In the genomic region with DNA sequence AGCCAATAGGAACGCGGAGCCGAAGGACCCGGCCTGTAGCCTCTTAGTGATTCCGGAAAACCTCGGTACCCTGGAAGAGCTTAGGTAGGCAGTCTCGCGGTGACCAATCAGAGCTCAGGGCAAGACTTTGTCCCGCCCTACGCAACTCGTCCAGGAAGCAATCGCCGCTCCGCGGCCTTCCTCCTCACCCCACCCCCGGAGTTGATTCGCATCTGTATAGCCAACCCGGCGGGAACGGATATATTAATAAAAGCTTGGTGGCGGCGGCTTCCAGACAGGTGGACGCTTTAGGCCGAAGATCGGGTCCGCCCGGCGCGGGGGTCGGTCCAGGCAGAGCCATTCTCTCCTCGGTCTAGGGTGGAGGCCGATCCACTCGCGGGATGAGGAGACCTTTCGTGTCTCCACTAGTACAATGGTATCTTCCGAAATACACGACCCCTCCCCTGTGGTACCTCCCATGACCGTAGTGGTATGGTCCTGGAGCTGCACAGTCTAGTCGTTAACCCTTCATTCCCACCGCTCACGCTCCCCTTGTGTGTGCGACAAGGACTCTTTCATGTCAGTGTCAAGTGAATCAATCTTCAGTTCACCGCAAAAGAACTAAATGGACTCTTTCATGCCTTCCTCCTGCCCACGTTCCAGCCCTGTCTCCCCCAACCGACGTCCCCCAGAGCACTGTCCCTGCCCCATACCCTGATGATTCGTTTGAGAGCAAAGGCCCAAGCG, we compare ENCODE assay signal across 8 cellular contexts. TPM values are rescaled to one million over a fixed set of nuclear protein-coding genes. Genes with fewer than 3 reads are reported as not detected.
DNase-seq lines count a peak whose midpoint lies in the region; ATAC-seq and TF ChIP-seq lines count a peak whose summit lies in the region.

No MANE protein-coding gene starts in this region.

- H3K27ac ChIP-seq in GM23338 (ENCODE audit: low read depth) (peak overlapping the region; percentile 63; the same call in 1 of the 2 replicates), RWPE1 (peak overlapping the region; percentile 92)

- no peak for TF ChIP-seq CTCF in GM23338 (conservative IDR thresholded peaks at IDR 0.05; ENCODE audit: low read depth in 2 of 2)
- no peak for TF ChIP-seq CTCF in LNCaP clone FGC (IDR thresholded peaks at IDR 0.05; ENCODE audit: control insufficient read depth, extremely low read depth, insufficient read depth)
- no peak for TF ChIP-seq CTCF in RWPE1 (conservative IDR thresholded peaks at IDR 0.05; ENCODE audit: low read depth)

- peaks cover 5% of the 10 kb centered on the region; the same call in 1 of the 2 replicates for H3K4me1 ChIP-seq in GM23338 (ENCODE audit: insufficient read depth)

- H3K4me1 Mint-ChIP-seq in GM23338, result peaks cover 9% of the 10 kb centered on the region; the same call in 2 of the 3 replicates
- peaks cover 11 to 23% (median 22%) of the 10 kb centered on the region in 4 donors for H3K4me1 Mint-ChIP-seq in naive thymus-derived CD8-positive, alpha-beta T cell
- H3K4me1 Mint-ChIP-seq in stimulated activated naive B cell treated with anti-CD40 and anti-IgM and Interleukin-4, amounts not matched to agents 10 μg/mL and 1 μg/mL and 100 μg/mL, for 72 hours, result peaks cover 7 to 14% of the 10 kb centered on the region in 2 donors

- ATAC-seq in GM23338, result peak; percentile 99
- ATAC-seq in naive thymus-derived CD8-positive, alpha-beta T cell, result peak; percentile 95
- ATAC-seq in stimulated activated naive B cell treated with anti-CD40 and anti-IgM and Interleukin-4, amounts not matched to agents 10 μg/mL and 1 μg/mL and 100 μg/mL, for 72 hours (replicated peaks), result peak; percentile 97 to 98

- 0 out of 2 replicates have a peak overlapping the region, but pooled peaks have one; percentile 47 for H2AFZ ChIP-seq in GM23338

- H3K4me3 ChIP-seq in GM23338 (peak overlapping the region; percentile 50), LNCaP clone FGC (ENCODE audit: low read depth, low read length) (peak overlapping the region; percentile 66)

- peak overlapping the region; percentile 81 for H3K4me2 ChIP-seq in GM23338

- no peaks in the 10 kb centered on the region for H3K36me3 Mint-ChIP-seq in GM23338 (ENCODE audit: low read depth)
- peaks cover 0 to 1% (median 0%) of the 10 kb centered on the region in 3 donors for H3K36me3 Mint-ChIP-seq in naive thymus-derived CD8-positive, alpha-beta T cell
- H3K36me3 Mint-ChIP-seq in stimulated activated naive B cell treated with anti-CD40 and anti-IgM and Interleukin-4, amounts not matched to agents 10 μg/mL and 1 μg/mL and 100 μg/mL, for 72 hours, result no peaks in the 10 kb centered on the region

- H3K27me3 Mint-ChIP-seq in GM23338 (ENCODE audit: insufficient read depth, low read depth, poor library complexity), result no peaks in the 10 kb centered on the region
- no peaks in the 10 kb centered on the region for H3K27me3 Mint-ChIP-seq in naive thymus-derived CD8-positive, alpha-beta T cell
- H3K27me3 Mint-ChIP-seq in stimulated activated naive B cell treated with anti-CD40 and anti-IgM and Interleukin-4, amounts not matched to agents 10 μg/mL and 1 μg/mL and 100 μg/mL, for 72 hours, result peaks cover 0 to under 1% of the 10 kb centered on the region in 2 donors

- peak overlapping the region; percentile 92 for H3K4me3 Mint-ChIP-seq in GM23338
- peak overlapping the region; percentile 81 to 95 (median 92) for H3K4me3 Mint-ChIP-seq in naive thymus-derived CD8-positive, alpha-beta T cell
- peak overlapping the region; percentile 89 to 91 for H3K4me3 Mint-ChIP-seq in stimulated activated naive B cell treated with anti-CD40 and anti-IgM and Interleukin-4, amounts not matched to agents 10 μg/mL and 1 μg/mL and 100 μg/mL, for 72 hours

- CTCF ChIA-PET in RWPE1 (lab: Yijun Ruan, JAX), result interaction anchor here (0.6 kb wide), 1 partner anchor 307 kb away, joined by 3 read pairs; no protein-coding TSS in a partner anchor

- no peaks in the 10 kb centered on the region for H3F3A ChIP-seq in GM23338 (replicated peaks; ENCODE audit: low read depth)

- H3K9me3 Mint-ChIP-seq in GM23338, result no peaks in the 10 kb centered on the region; the same call in 2 of the 3 replicates
- H3K9me3 Mint-ChIP-seq in naive thymus-derived CD8-positive, alpha-beta T cell, result peaks cover 0 to 1% (median 0%) of the 10 kb centered on the region in 9 donors
- no peaks in the 10 kb centered on the region for H3K9me3 Mint-ChIP-seq in stimulated activated naive B cell treated with anti-CD40 and anti-IgM and Interleukin-4, amounts not matched to agents 10 μg/mL and 1 μg/mL and 100 μg/mL, for 72 hours

- H3K36me3 ChIP-seq in GM23338 (ENCODE audit: insufficient read depth), result no peaks in the 10 kb centered on the region

- peak overlapping the region; percentile 97 for H3K27ac Mint-ChIP-seq in GM23338
- peak overlapping the region; percentile 95 to 99 (median 97) for H3K27ac Mint-ChIP-seq in naive thymus-derived CD8-positive, alpha-beta T cell
- peak overlapping the region; percentile 94 for H3K27ac Mint-ChIP-seq in stimulated activated naive B cell treated with anti-CD40 and anti-IgM and Interleukin-4, amounts not matched to agents 10 μg/mL and 1 μg/mL and 100 μg/mL, for 72 hours

- DNase-seq in Daoy (ENCODE audit: low read depth), result peak; percentile 95
- DNase-seq in GM23338 (ENCODE audit: low spot score), result peak; percentile 94
- peak; percentile 97 for DNase-seq in LNCaP clone FGC (ENCODE audit: low read depth)
- DNase-seq in RWPE1 (ENCODE audit: low spot score), result peak; percentile 94
- DNase-seq in activated T-helper 9 cell treated with anti-CD3 and anti-CD28 coated beads, Interleukin-2, amount 50 U/mL, for 16 hours (ENCODE audit: low read depth), result peak; percentile 76
- peak; percentile 98 for DNase-seq in fibroblast of peridontal ligament (ENCODE audit: extremely low read depth)
- DNase-seq in naive thymus-derived CD8-positive, alpha-beta T cell, result peak; percentile 63 to 96 (median 85)
- DNase-seq in stimulated activated naive B cell treated with anti-CD40 and anti-IgM and Interleukin-4, amounts not matched to agents 10 μg/mL and 1 μg/mL and 100 μg/mL, for 72 hours, result peak; percentile 87

- no peaks in the 10 kb centered on the region for H4K20me1 ChIP-seq in GM23338 (replicated peaks; ENCODE audit: insufficient read depth)

- H3K79me2 ChIP-seq in GM23338 (replicated peaks; ENCODE audit: insufficient read depth), result no peaks in the 10 kb centered on the region

- H3K27me3 ChIP-seq in GM23338 (ENCODE audit: insufficient read depth), result no peaks in the 10 kb centered on the region

- no peaks in the 10 kb centered on the region for H3K9me2 ChIP-seq in GM23338 (ENCODE audit: insufficient read depth)

- POLR2A ChIA-PET in RWPE1 (lab: Yijun Ruan, JAX; ENCODE audit: low non-redundant PET), result no interaction called here
- POLR2A ChIA-PET in naive thymus-derived CD8-positive, alpha-beta T cell (lab: Charles Lee), result interaction anchor here (0.5 to 3.1 kb wide), 33 partner anchors 9 to 342 kb away, joined by 3 to 32 read pairs (median 4); a partner anchor contains a TSS

TF ChIP-seq in GM23338, 12 proteins besides CTCF, POLR2A, EP300 and RAD21:
- no peak for TF ChIP-seq CREB1 (CRISPR knock-in tag; IDR thresholded peaks at IDR 0.05; ENCODE audit: low read depth)
- peak; percentile 60 for TF ChIP-seq POLR2AphosphoS5 (IDR thresholded peaks at IDR 0.05; ENCODE audit: low read depth)

RNA-seq across cellular contexts. Expression of a gene that starts 24.2 kb away (rescaled TPM):
- total RNA-seq in Daoy (2014; rRNA removed; shearing (Covaris generic)), result not detected in 2 replicates
- total RNA-seq in GM23338 (2014; rRNA removed; shearing (Covaris generic)), result not detected in 2 replicates
- polyA plus RNA-seq in GM23338 (2016; fragmentation: Nextera tagmentation; extraction: Ambion mirVana), result not detected in 2 replicates
- not detected for total RNA-seq in naive thymus-derived CD8-positive, alpha-beta T cell
- not detected for polyA plus RNA-seq in naive thymus-derived CD8-positive, alpha-beta T cell

RNA-seq across cellular contexts. Expression of a gene that starts 40.8 kb away (rescaled TPM):
- 14.3 and 20.7 TPM in 2 replicates for total RNA-seq in Daoy (2014; rRNA removed; shearing (Covaris generic))
- 14.1 and 15.2 TPM in 2 replicates for total RNA-seq in GM23338 (2014; rRNA removed; shearing (Covaris generic))
- polyA plus RNA-seq in GM23338 (2016; fragmentation: Nextera tagmentation; extraction: Ambion mirVana), result 9.0 and 9.5 TPM in 2 replicates
- 1 to 10 TPM; 9.4 to 9.8 TPM for total RNA-seq in naive thymus-derived CD8-positive, alpha-beta T cell
- polyA plus RNA-seq in naive thymus-derived CD8-positive, alpha-beta T cell, result 10 to 100 TPM in 2 of 3 donors, 1 to 10 TPM in 1; 9.8 to 13.9 (median 10.2) TPM

RNA-seq across cellular contexts. Expression of a gene that starts 49.0 kb away (rescaled TPM):
- total RNA-seq in Daoy (2014; rRNA removed; shearing (Covaris generic)), result not detected in 2 replicates
- total RNA-seq in GM23338 (2014; rRNA removed; shearing (Covaris generic)), result not detected in 2 replicates
- not detected in 2 replicates for polyA plus RNA-seq in GM23338 (2016; fragmentation: Nextera tagmentation; extraction: Ambion mirVana)
- total RNA-seq in naive thymus-derived CD8-positive, alpha-beta T cell, result not detected
- not detected for polyA plus RNA-seq in naive thymus-derived CD8-positive, alpha-beta T cell

RNA-seq across cellular contexts. Expression of a gene that starts 53.8 kb away (rescaled TPM):
- total RNA-seq in Daoy (2014; rRNA removed; shearing (Covaris generic)), result 0.57 TPM in 1 of 2 replicates, not detected in the other
- total RNA-seq in GM23338 (2014; rRNA removed; shearing (Covaris generic)), result 0.12 and 0.56 TPM in 2 replicates
- polyA plus RNA-seq in GM23338 (2016; fragmentation: Nextera tagmentation; extraction: Ambion mirVana), result 0.12 and 0.32 TPM in 2 replicates
- 10 to 100 TPM; 98.4 to 99.7 TPM for total RNA-seq in naive thymus-derived CD8-positive, alpha-beta T cell
- 10 to 100 TPM; 13.9 to 25.1 (median 19.7) TPM for polyA plus RNA-seq in naive thymus-derived CD8-positive, alpha-beta T cell

Comparison
In these comparisons a context has a peak if more than half of its experiments do, and no peak if none do; other contexts are left out.
1. Peak in every context shown above with its lines: DNase-seq, ATAC-seq, H3K4me3 ChIP-seq and H3K27ac ChIP-seq.